In genomic region chr3:112390783-112391641, GRCh38 we compare ENCODE assay signal across 8 cellular contexts. TPM values are rescaled to one million over a fixed set of nuclear protein-coding genes. Genes with fewer than 3 reads are reported as not detected.
DNase-seq lines count a peak whose midpoint lies in the region; ATAC-seq and TF ChIP-seq lines count a peak whose summit lies in the region.

No MANE protein-coding gene starts in this region.

- H3K27ac Mint-ChIP-seq in HFFc6: peak overlapping the region; percentile 91
- peak overlapping the region; percentile 84 for H3K27ac Mint-ChIP-seq in activated T-helper 1 cell treated with anti-CD3 and anti-CD28 coated beads, Interleukin-12 subunit alpha, Interleukin-12 subunit beta, Interleukin-2, Interleukin-4 antibody, amounts not matched to agents 30 ng/mL and 10 ng/mL and 1 ng/mL, durations not matched to agents 14 hours and 24 hours and 36 hours

- no peaks in the 10 kb centered on the region for H3K36me3 ChIP-seq in heart left ventricle

- TF ChIP-seq POLR2A in heart left ventricle (IDR thresholded peaks at IDR 0.05): no peak

- no peak overlapping the region for H3K4me3 ChIP-seq in heart left ventricle

- peaks cover 6% of the 10 kb centered on the region for H3K36me3 Mint-ChIP-seq in HFFc6 (ENCODE audit: low read depth)
- peaks cover 6% of the 10 kb centered on the region for H3K36me3 Mint-ChIP-seq in activated T-helper 1 cell treated with anti-CD3 and anti-CD28 coated beads, Interleukin-12 subunit alpha, Interleukin-12 subunit beta, Interleukin-2, Interleukin-4 antibody, amounts not matched to agents 30 ng/mL and 10 ng/mL and 1 ng/mL, durations not matched to agents 14 hours and 24 hours and 36 hours (ENCODE audit: low read depth)

- DNase-seq in AG08396 (ENCODE audit: low spot score) (peak; percentile 66), HFFc6 (peak; percentile 76), heart left ventricle (no peak), pulmonary artery endothelial cell (ENCODE audit: low read depth, low spot score) (peak; percentile 91), SIG-M5 treated with dmso at 0.1 percent for 504 hours (lab: John Stamatoyannopoulos, UW; ENCODE audit: unreplicated experiment) (no peak)
- DNase-seq in activated T-helper 1 cell treated with anti-CD3 and anti-CD28 coated beads, Interleukin-12 subunit alpha, Interleukin-12 subunit beta, Interleukin-2, Interleukin-4 antibody, amounts not matched to agents 30 ng/mL and 10 ng/mL and 1 ng/mL, durations not matched to agents 14 hours and 24 hours and 36 hours (ENCODE audit: low spot score): peak; percentile 8
- DNase-seq in NK-92 treated with Interleukin-12 subunit alpha and Interleukin-12 subunit beta, amount 100 ng/mL, for 24 hours (lab: John Stamatoyannopoulos, UW): no peak

- peak overlapping the region in 11 of 12 donors; percentile 44 to 83 (median 65) for H3K27ac ChIP-seq in heart left ventricle

- peak overlapping the region; percentile 71 for H3K4me3 Mint-ChIP-seq in HFFc6
- H3K4me3 Mint-ChIP-seq in activated T-helper 1 cell treated with anti-CD3 and anti-CD28 coated beads, Interleukin-12 subunit alpha, Interleukin-12 subunit beta, Interleukin-2, Interleukin-4 antibody, amounts not matched to agents 30 ng/mL and 10 ng/mL and 1 ng/mL, durations not matched to agents 14 hours and 24 hours and 36 hours: no peak overlapping the region

- ATAC-seq in heart left ventricle: peak in 3 of 4 donors; percentile 39 to 63 (median 61)
- ATAC-seq in GM18873 (IDR thresholded peaks at IDR 0.05; ENCODE audit: low FRiP score, unreplicated experiment): no peak

- WGBS in heart left ventricle, 4 donors: 12 to 14% (median 13%) methylated on average over 4 of the region's 4 CpGs

- TF ChIP-seq CTCF in HFFc6 (IDR thresholded peaks at IDR 0.05): no peak
- no peak for TF ChIP-seq CTCF in heart left ventricle (IDR thresholded peaks at IDR 0.05)

- peaks cover 0 to 37% (median 13%) of the 10 kb centered on the region in 12 donors for H3K4me1 ChIP-seq in heart left ventricle

- H3K27me3 ChIP-seq in heart left ventricle: no peaks in the 10 kb centered on the region

- intact Hi-C loops in activated T-helper 1 cell treated with anti-CD3 and anti-CD28 coated beads, Interleukin-12 subunit alpha, Interleukin-12 subunit beta, Interleukin-2, Interleukin-4 antibody, amounts not matched to agents 30 ng/mL and 10 ng/mL and 1 ng/mL, durations not matched to agents 14 hours and 24 hours and 36 hours (cut with micrococcal nuclease): loop anchor here (2.0 to 5.0 kb wide), 2 partner anchors 18 to 41 kb away; no protein-coding TSS in a partner anchor
- intact Hi-C loops in heart left ventricle (cut with DNase I): loop anchor here in 1 of 10 donors (10.0 kb wide), 1 partner anchor 124 kb away; no protein-coding TSS in a partner anchor

- H3K9me3 Mint-ChIP-seq in HFFc6: no peaks in the 10 kb centered on the region
- peaks cover 13% of the 10 kb centered on the region for H3K9me3 Mint-ChIP-seq in activated T-helper 1 cell treated with anti-CD3 and anti-CD28 coated beads, Interleukin-12 subunit alpha, Interleukin-12 subunit beta, Interleukin-2, Interleukin-4 antibody, amounts not matched to agents 30 ng/mL and 10 ng/mL and 1 ng/mL, durations not matched to agents 14 hours and 24 hours and 36 hours

- peaks cover 0 to 9% (median 0%) of the 10 kb centered on the region in 12 donors for H3K9me3 ChIP-seq in heart left ventricle

- H3K27me3 Mint-ChIP-seq in HFFc6 (ENCODE audit: insufficient read depth): no peaks in the 10 kb centered on the region
- no peaks in the 10 kb centered on the region for H3K27me3 Mint-ChIP-seq in activated T-helper 1 cell treated with anti-CD3 and anti-CD28 coated beads, Interleukin-12 subunit alpha, Interleukin-12 subunit beta, Interleukin-2, Interleukin-4 antibody, amounts not matched to agents 30 ng/mL and 10 ng/mL and 1 ng/mL, durations not matched to agents 14 hours and 24 hours and 36 hours (ENCODE audit: insufficient read depth)

- H3K4me1 Mint-ChIP-seq in HFFc6 (ENCODE audit: low read depth): peaks cover 60% of the 10 kb centered on the region
- peaks cover 50% of the 10 kb centered on the region for H3K4me1 Mint-ChIP-seq in activated T-helper 1 cell treated with anti-CD3 and anti-CD28 coated beads, Interleukin-12 subunit alpha, Interleukin-12 subunit beta, Interleukin-2, Interleukin-4 antibody, amounts not matched to agents 30 ng/mL and 10 ng/mL and 1 ng/mL, durations not matched to agents 14 hours and 24 hours and 36 hours (ENCODE audit: low read depth)

RNA-seq across cellular contexts. Expression of gene CD200, which starts 58.1 kb away (rescaled TPM):
- not detected for total RNA-seq in HFFc6 (2021; fragmentation: NEBNext Ultra II Directional; extraction: Animal tissue kit (Norgen Biotek cat#: 25700))
- 141 TPM in 2 replicates for total RNA-seq in activated T-helper 1 cell treated with anti-CD3 and anti-CD28 coated beads, Interleukin-12 subunit alpha, Interleukin-12 subunit beta, Interleukin-2, Interleukin-4 antibody, amounts not matched to agents 30 ng/mL and 10 ng/mL and 1 ng/mL, durations not matched to agents 14 hours and 24 hours and 36 hours
- total RNA-seq in heart left ventricle: 10 to 100 TPM in 1 of 9 donors, 1 to 10 TPM in 3, under 1 TPM in 5; 0.26 to 23.9 (median 0.81) TPM
- polyA plus RNA-seq in heart left ventricle: under 1 TPM; 0.38 to 0.94 TPM
- 0.95 and 8.1 TPM in 2 replicates for total RNA-seq in pulmonary artery endothelial cell

Comparison
In these comparisons a context has a peak if more than half of its experiments do, and no peak if none do; other contexts are left out.
1. DNase-seq: peak in AG08396 (single experiment), HFFc6 (single experiment), activated T-helper 1 cell treated with anti-CD3 and anti-CD28 coated beads, Interleukin-12 subunit alpha, Interleukin-12 subunit beta, Interleukin-2, Interleukin-4 antibody, amounts not matched to agents 30 ng/mL and 10 ng/mL and 1 ng/mL, durations not matched to agents 14 hours and 24 hours and 36 hours (single experiment) and pulmonary artery endothelial cell (single experiment); none in heart left ventricle (0 of 5), NK-92 treated with Interleukin-12 subunit alpha and Interleukin-12 subunit beta, amount 100 ng/mL, for 24 hours (single experiment) and SIG-M5 treated with dmso at 0.1 percent for 504 hours (single experiment).